ENCODE assay signal across 16 cellular contexts in the genomic region with DNA sequence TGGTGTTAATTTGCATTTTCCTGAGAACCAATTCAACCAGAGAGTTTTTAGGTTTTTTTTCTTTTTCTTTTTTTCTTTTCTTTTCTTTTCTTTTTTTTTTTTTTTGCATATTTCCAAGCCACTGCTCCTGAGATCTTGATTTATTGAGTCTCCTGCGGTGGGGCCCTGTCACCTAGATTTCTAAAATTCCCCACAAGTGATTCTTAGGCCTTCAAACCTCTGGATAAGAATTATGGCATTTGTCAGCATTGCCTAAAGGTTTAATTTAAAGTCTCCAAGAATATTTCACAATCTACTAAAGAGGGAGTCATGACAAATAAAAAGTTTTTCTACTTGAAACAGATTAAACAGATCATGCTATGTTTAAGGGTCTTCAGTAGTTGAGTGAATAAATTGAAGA.
"Had no signal": no experiment of that assay in that cellular context is flagged by ENCODE, and none has a peak within 500 bp of the region (broad histone marks: within the 10 kb centered on the region; RNA-seq: fewer than 3 reads in every experiment).

No MANE protein-coding gene starts in this region.

- DNase-seq: activated CD4-positive, alpha-beta T cell treated with anti-CD3 and anti-CD28 coated beads, Interleukin-2, amount 50 U/mL, for 4 hours; activated gamma-delta T cell treated with Interleukin-2 at 50 U/mL for 16 hours; amniotic stem cell; caudate nucleus; foreskin melanocyte; glutamatergic neuron; hippocampal formation; midbrain; nephron progenitor cell; right cardiac atrium; WERI-Rb-1 had no signal

- H3K4me1 ChIP-seq: suprapubic skin had no signal

- H3K27me3 ChIP-seq: suprapubic skin had no signal

- FAIRE-seq: colon, islet of Langerhans had no signal

- H3K9me3 ChIP-seq: suprapubic skin had no signal

- H3K27ac ChIP-seq: suprapubic skin, WERI-Rb-1 had no signal

- H3K4me3 ChIP-seq: skin epidermis, suprapubic skin had no signal

- ATAC-seq: left lobe of liver, right cardiac atrium had no signal
